In the genomic region with DNA sequence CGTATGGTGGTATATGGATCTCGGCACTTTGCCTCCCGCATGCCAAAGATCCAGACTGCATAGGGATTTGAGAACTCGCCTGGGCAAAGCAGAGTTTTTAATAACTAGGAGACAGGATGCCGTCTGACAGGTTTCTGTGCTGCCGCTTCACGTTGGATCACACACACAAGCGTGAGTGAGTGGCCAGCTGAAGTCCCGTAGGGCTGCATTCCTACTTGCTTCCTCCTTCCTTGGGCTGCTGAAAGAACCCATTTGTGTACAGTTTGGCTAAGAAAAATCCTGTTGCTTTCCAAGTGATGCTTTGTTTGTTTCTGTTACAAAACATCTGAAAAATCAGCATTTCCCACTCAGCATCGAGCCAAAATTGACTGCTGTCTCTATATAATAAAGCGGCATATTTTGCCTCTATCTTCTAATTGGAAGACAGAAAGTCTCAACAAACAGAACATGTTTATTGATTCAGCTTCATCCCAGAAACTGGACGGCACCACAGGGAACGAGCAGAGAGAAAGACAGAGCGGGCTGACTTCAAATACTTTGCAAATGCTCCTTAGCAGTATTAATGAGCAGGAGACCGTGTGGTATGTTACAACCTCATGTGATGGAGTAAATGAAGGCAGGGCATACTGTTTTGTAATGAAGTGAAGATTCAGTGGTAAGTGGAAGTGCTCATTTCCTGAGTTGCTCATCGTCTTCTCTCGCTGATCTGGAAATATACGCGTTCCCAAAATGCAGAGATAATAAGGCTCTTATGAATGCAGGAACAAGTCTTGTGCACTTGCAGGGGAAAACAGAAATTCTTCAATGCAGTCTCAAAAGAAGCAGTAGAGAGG, we compare ENCODE assay signal across 1 cellular context.
TF ChIP-seq lines count a peak whose summit lies in the region.

No MANE protein-coding gene starts in this region.

TF ChIP-seq in WTC11, 78 proteins besides CTCF, POLR2A, EP300 and RAD21:
- TF ChIP-seq, protein P1, sequence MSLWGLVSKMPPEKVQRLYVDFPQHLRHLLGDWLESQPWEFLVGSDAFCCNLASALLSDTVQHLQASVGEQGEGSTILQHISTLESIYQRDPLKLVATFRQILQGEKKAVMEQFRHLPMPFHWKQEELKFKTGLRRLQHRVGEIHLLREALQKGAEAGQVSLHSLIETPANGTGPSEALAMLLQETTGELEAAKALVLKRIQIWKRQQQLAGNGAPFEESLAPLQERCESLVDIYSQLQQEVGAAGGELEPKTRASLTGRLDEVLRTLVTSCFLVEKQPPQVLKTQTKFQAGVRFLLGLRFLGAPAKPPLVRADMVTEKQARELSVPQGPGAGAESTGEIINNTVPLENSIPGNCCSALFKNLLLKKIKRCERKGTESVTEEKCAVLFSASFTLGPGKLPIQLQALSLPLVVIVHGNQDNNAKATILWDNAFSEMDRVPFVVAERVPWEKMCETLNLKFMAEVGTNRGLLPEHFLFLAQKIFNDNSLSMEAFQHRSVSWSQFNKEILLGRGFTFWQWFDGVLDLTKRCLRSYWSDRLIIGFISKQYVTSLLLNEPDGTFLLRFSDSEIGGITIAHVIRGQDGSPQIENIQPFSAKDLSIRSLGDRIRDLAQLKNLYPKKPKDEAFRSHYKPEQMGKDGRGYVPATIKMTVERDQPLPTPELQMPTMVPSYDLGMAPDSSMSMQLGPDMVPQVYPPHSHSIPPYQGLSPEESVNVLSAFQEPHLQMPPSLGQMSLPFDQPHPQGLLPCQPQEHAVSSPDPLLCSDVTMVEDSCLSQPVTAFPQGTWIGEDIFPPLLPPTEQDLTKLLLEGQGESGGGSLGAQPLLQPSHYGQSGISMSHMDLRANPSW (CRISPR knock-in tag; conservative IDR thresholded peaks at IDR 0.05; ENCODE audit: low read depth), result no peak
- TF ChIP-seq, protein P2, sequence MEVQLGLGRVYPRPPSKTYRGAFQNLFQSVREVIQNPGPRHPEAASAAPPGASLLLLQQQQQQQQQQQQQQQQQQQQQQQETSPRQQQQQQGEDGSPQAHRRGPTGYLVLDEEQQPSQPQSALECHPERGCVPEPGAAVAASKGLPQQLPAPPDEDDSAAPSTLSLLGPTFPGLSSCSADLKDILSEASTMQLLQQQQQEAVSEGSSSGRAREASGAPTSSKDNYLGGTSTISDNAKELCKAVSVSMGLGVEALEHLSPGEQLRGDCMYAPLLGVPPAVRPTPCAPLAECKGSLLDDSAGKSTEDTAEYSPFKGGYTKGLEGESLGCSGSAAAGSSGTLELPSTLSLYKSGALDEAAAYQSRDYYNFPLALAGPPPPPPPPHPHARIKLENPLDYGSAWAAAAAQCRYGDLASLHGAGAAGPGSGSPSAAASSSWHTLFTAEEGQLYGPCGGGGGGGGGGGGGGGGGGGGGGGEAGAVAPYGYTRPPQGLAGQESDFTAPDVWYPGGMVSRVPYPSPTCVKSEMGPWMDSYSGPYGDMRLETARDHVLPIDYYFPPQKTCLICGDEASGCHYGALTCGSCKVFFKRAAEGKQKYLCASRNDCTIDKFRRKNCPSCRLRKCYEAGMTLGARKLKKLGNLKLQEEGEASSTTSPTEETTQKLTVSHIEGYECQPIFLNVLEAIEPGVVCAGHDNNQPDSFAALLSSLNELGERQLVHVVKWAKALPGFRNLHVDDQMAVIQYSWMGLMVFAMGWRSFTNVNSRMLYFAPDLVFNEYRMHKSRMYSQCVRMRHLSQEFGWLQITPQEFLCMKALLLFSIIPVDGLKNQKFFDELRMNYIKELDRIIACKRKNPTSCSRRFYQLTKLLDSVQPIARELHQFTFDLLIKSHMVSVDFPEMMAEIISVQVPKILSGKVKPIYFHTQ (CRISPR knock-in tag; IDR thresholded peaks at IDR 0.05), result no peak
- TF ChIP-seq JAZF1 (CRISPR knock-in tag; IDR thresholded peaks at IDR 0.05), result no peak
- TF ChIP-seq, protein P3, sequence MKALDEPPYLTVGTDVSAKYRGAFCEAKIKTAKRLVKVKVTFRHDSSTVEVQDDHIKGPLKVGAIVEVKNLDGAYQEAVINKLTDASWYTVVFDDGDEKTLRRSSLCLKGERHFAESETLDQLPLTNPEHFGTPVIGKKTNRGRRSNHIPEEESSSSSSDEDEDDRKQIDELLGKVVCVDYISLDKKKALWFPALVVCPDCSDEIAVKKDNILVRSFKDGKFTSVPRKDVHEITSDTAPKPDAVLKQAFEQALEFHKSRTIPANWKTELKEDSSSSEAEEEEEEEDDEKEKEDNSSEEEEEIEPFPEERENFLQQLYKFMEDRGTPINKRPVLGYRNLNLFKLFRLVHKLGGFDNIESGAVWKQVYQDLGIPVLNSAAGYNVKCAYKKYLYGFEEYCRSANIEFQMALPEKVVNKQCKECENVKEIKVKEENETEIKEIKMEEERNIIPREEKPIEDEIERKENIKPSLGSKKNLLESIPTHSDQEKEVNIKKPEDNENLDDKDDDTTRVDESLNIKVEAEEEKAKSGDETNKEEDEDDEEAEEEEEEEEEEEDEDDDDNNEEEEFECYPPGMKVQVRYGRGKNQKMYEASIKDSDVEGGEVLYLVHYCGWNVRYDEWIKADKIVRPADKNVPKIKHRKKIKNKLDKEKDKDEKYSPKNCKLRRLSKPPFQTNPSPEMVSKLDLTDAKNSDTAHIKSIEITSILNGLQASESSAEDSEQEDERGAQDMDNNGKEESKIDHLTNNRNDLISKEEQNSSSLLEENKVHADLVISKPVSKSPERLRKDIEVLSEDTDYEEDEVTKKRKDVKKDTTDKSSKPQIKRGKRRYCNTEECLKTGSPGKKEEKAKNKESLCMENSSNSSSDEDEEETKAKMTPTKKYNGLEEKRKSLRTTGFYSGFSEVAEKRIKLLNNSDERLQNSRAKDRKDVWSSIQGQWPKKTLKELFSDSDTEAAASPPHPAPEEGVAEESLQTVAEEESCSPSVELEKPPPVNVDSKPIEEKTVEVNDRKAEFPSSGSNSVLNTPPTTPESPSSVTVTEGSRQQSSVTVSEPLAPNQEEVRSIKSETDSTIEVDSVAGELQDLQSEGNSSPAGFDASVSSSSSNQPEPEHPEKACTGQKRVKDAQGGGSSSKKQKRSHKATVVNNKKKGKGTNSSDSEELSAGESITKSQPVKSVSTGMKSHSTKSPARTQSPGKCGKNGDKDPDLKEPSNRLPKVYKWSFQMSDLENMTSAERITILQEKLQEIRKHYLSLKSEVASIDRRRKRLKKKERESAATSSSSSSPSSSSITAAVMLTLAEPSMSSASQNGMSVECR (CRISPR knock-in tag; IDR thresholded peaks at IDR 0.05; ENCODE audit: borderline replicate concordance), result no peak
- TF ChIP-seq ZNF396 (CRISPR knock-in tag; IDR thresholded peaks at IDR 0.05; ENCODE audit: borderline replicate concordance), result no peak
- TF ChIP-seq ZNF317 (CRISPR knock-in tag; IDR thresholded peaks at IDR 0.05; ENCODE audit: borderline replicate concordance, low read depth), result no peak
- TF ChIP-seq, protein P4, sequence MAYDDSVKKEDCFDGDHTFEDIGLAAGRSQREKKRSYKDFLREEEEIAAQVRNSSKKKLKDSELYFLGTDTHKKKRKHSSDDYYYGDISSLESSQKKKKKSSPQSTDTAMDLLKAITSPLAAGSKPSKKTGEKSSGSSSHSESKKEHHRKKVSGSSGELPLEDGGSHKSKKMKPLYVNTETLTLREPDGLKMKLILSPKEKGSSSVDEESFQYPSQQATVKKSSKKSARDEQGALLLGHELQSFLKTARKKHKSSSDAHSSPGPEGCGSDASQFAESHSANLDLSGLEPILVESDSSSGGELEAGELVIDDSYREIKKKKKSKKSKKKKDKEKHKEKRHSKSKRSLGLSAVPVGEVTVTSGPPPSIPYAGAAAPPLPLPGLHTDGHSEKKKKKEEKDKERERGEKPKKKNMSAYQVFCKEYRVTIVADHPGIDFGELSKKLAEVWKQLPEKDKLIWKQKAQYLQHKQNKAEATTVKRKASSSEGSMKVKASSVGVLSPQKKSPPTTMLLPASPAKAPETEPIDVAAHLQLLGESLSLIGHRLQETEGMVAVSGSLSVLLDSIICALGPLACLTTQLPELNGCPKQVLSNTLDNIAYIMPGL (CRISPR knock-in tag; IDR thresholded peaks at IDR 0.05), result no peak
- TF ChIP-seq, protein P5, sequence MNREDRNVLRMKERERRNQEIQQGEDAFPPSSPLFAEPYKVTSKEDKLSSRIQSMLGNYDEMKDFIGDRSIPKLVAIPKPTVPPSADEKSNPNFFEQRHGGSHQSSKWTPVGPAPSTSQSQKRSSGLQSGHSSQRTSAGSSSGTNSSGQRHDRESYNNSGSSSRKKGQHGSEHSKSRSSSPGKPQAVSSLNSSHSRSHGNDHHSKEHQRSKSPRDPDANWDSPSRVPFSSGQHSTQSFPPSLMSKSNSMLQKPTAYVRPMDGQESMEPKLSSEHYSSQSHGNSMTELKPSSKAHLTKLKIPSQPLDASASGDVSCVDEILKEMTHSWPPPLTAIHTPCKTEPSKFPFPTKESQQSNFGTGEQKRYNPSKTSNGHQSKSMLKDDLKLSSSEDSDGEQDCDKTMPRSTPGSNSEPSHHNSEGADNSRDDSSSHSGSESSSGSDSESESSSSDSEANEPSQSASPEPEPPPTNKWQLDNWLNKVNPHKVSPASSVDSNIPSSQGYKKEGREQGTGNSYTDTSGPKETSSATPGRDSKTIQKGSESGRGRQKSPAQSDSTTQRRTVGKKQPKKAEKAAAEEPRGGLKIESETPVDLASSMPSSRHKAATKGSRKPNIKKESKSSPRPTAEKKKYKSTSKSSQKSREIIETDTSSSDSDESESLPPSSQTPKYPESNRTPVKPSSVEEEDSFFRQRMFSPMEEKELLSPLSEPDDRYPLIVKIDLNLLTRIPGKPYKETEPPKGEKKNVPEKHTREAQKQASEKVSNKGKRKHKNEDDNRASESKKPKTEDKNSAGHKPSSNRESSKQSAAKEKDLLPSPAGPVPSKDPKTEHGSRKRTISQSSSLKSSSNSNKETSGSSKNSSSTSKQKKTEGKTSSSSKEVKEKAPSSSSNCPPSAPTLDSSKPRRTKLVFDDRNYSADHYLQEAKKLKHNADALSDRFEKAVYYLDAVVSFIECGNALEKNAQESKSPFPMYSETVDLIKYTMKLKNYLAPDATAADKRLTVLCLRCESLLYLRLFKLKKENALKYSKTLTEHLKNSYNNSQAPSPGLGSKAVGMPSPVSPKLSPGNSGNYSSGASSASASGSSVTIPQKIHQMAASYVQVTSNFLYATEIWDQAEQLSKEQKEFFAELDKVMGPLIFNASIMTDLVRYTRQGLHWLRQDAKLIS (CRISPR knock-in tag; IDR thresholded peaks at IDR 0.05; ENCODE audit: borderline replicate concordance), result no peak
- TF ChIP-seq, protein P6, sequence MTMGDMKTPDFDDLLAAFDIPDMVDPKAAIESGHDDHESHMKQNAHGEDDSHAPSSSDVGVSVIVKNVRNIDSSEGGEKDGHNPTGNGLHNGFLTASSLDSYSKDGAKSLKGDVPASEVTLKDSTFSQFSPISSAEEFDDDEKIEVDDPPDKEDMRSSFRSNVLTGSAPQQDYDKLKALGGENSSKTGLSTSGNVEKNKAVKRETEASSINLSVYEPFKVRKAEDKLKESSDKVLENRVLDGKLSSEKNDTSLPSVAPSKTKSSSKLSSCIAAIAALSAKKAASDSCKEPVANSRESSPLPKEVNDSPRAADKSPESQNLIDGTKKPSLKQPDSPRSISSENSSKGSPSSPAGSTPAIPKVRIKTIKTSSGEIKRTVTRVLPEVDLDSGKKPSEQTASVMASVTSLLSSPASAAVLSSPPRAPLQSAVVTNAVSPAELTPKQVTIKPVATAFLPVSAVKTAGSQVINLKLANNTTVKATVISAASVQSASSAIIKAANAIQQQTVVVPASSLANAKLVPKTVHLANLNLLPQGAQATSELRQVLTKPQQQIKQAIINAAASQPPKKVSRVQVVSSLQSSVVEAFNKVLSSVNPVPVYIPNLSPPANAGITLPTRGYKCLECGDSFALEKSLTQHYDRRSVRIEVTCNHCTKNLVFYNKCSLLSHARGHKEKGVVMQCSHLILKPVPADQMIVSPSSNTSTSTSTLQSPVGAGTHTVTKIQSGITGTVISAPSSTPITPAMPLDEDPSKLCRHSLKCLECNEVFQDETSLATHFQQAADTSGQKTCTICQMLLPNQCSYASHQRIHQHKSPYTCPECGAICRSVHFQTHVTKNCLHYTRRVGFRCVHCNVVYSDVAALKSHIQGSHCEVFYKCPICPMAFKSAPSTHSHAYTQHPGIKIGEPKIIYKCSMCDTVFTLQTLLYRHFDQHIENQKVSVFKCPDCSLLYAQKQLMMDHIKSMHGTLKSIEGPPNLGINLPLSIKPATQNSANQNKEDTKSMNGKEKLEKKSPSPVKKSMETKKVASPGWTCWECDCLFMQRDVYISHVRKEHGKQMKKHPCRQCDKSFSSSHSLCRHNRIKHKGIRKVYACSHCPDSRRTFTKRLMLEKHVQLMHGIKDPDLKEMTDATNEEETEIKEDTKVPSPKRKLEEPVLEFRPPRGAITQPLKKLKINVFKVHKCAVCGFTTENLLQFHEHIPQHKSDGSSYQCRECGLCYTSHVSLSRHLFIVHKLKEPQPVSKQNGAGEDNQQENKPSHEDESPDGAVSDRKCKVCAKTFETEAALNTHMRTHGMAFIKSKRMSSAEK (CRISPR knock-in tag; IDR thresholded peaks at IDR 0.05; ENCODE audit: borderline replicate concordance), result no peak
- TF ChIP-seq, protein P7, sequence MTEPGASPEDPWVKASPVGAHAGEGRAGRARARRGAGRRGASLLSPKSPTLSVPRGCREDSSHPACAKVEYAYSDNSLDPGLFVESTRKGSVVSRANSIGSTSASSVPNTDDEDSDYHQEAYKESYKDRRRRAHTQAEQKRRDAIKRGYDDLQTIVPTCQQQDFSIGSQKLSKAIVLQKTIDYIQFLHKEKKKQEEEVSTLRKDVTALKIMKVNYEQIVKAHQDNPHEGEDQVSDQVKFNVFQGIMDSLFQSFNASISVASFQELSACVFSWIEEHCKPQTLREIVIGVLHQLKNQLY (CRISPR knock-in tag; IDR thresholded peaks at IDR 0.05), result no peak
- no peak for TF ChIP-seq RORB (CRISPR knock-in tag; IDR thresholded peaks at IDR 0.05)
- no peak for TF ChIP-seq JUN (CRISPR knock-in tag; IDR thresholded peaks at IDR 0.05)
- no peak for TF ChIP-seq ZNF232 (CRISPR knock-in tag; IDR thresholded peaks at IDR 0.05)
